26 cellular contexts compared by ENCODE assay signal in genomic region chr15:66876731-66877545, GRCh38.
DNase-seq lines count a peak whose midpoint lies in the region; ATAC-seq lines count a peak whose summit lies in the region.
"Had no signal": no experiment of that assay in that cellular context is flagged by ENCODE, and none has a peak within 500 bp of the region (broad histone marks: within the 10 kb centered on the region; RNA-seq: fewer than 3 reads in every experiment).

No MANE protein-coding gene starts in this region.

- peaks cover 30% of the 10 kb centered on the region for H3K27me3 Mint-ChIP-seq in activated naive CD8-positive, alpha-beta T cell treated with anti-CD3 and anti-CD28 coated beads, Interleukin-2, amount 10 ng/mL, durations not matched to agents 7 days and 5 days
- no peaks in the 10 kb centered on the region for H3K27me3 Mint-ChIP-seq in activated naive CD8-positive, alpha-beta T cell treated with anti-CD3 and anti-CD28 coated beads for 36 hours
- H3K27me3 Mint-ChIP-seq in T-helper 17 cell: peaks cover 45% of the 10 kb centered on the region

- H3K9me3 ChIP-seq in adipocyte (ENCODE audit: control insufficient read depth, low read length) (no peaks in the 10 kb centered on the region), subcutaneous abdominal adipose tissue (ENCODE audit: control insufficient read depth in 5 of 5, low read length in 5 of 5) (no peaks in the 10 kb centered on the region), T-helper 17 cell (ENCODE audit: control insufficient read depth, low read length, poor library complexity, severe bottlenecking) (no peaks in the 10 kb centered on the region)
- H3K9me3 ChIP-seq: BE2C, neutrophil, transverse colon had no signal

- H3K4me3 ChIP-seq in adipocyte (ENCODE audit: low read length) (no peak overlapping the region), subcutaneous abdominal adipose tissue (ENCODE audit: low read depth in 1 of 5, low read length in 5 of 5) (no peak overlapping the region)
- H3K4me3 ChIP-seq: SK-N-MC, smooth muscle cell, transverse colon had no signal

- no peak overlapping the region for H3K4me3 Mint-ChIP-seq in activated naive CD8-positive, alpha-beta T cell treated with anti-CD3 and anti-CD28 coated beads, Interleukin-2, amount 10 ng/mL, durations not matched to agents 7 days and 5 days
- H3K4me3 Mint-ChIP-seq in activated naive CD8-positive, alpha-beta T cell treated with anti-CD3 and anti-CD28 coated beads for 36 hours: no peak overlapping the region
- no peak overlapping the region for H3K4me3 Mint-ChIP-seq in T-helper 17 cell
- H3K4me3 Mint-ChIP-seq: activated CD4-positive, alpha-beta T cell treated with anti-CD3 and anti-CD28 coated beads, Interleukin-2, amount 10 ng/mL, durations not matched to agents 7 days and 5 days; stimulated activated naive CD8-positive, alpha-beta T cell treated with anti-CD3 and anti-CD28 coated beads, Interleukin-15, Interleukin-2, amounts not matched to agents 100 ng/mL and 50 ng/mL, for 24 hours had no signal

- peak overlapping the region; percentile 7 for H3K9ac ChIP-seq in adipocyte (ENCODE audit: low read length)
- H3K9ac ChIP-seq in subcutaneous abdominal adipose tissue (ENCODE audit: low read length in 5 of 5): no peak overlapping the region

- no peak for ATAC-seq in activated naive CD8-positive, alpha-beta T cell treated with anti-CD3 and anti-CD28 coated beads, Interleukin-2, amount 10 ng/mL, durations not matched to agents 7 days and 5 days (ENCODE audit: low read depth)
- ATAC-seq in T-helper 17 cell: no peak

- H3K4me1 Mint-ChIP-seq in activated naive CD8-positive, alpha-beta T cell treated with anti-CD3 and anti-CD28 coated beads, Interleukin-2, amount 10 ng/mL, durations not matched to agents 7 days and 5 days: no peaks in the 10 kb centered on the region
- H3K4me1 Mint-ChIP-seq in activated naive CD8-positive, alpha-beta T cell treated with anti-CD3 and anti-CD28 coated beads for 36 hours: no peaks in the 10 kb centered on the region
- H3K4me1 Mint-ChIP-seq in T-helper 17 cell: peaks cover 2% of the 10 kb centered on the region
- H3K4me1 Mint-ChIP-seq: activated CD4-positive, alpha-beta T cell treated with anti-CD3 and anti-CD28 coated beads, Interleukin-2, amount 10 ng/mL, durations not matched to agents 7 days and 5 days had no signal

- H3K27ac ChIP-seq in subcutaneous abdominal adipose tissue (ENCODE audit: low read depth, low read length): peak overlapping the region; percentile 59
- H3K27ac ChIP-seq: neutrophil, SK-N-MC, transverse colon, VCaP had no signal

- no peaks in the 10 kb centered on the region for H3K27me3 ChIP-seq in adipocyte (replicated peaks; ENCODE audit: control insufficient read depth, insufficient read depth, low read length)
- H3K27me3 ChIP-seq in subcutaneous abdominal adipose tissue (ENCODE audit: control insufficient read depth in 5 of 5, insufficient read depth in 4 of 5, low read length in 5 of 5): no peaks in the 10 kb centered on the region
- H3K27me3 ChIP-seq: BE2C, transverse colon had no signal

- peaks cover 26% of the 10 kb centered on the region for H3K4me1 ChIP-seq in adipocyte (ENCODE audit: control insufficient read depth, insufficient read depth, low read length)
- H3K4me1 ChIP-seq in subcutaneous abdominal adipose tissue (ENCODE audit: control insufficient read depth in 5 of 5, insufficient read depth in 5 of 5, low read length in 5 of 5): peaks cover 12 to 61% (median 50%) of the 10 kb centered on the region in 5 donors
- H3K4me1 ChIP-seq: BE2C had no signal

- DNase-seq in activated naive CD8-positive, alpha-beta T cell treated with anti-CD3 and anti-CD28 coated beads, Interleukin-2, amount 10 ng/mL, durations not matched to agents 7 days and 5 days: peak; percentile 12
- no peak for DNase-seq in activated naive CD8-positive, alpha-beta T cell treated with anti-CD3 and anti-CD28 coated beads for 36 hours
- DNase-seq in adipocyte (ENCODE audit: low read depth): no peak
- peak; percentile 82 for DNase-seq in mesenteric fat pad (ENCODE audit: low spot score)
- no peak for DNase-seq in T-helper 17 cell
- no peak for DNase-seq in hippocampal formation (lab: John Stamatoyannopoulos, UW)
- DNase-seq in SHP77 (lab: John Stamatoyannopoulos, UW): no peak
- DNase-seq: activated CD4-positive, alpha-beta T cell treated with anti-CD3 and anti-CD28 coated beads, Interleukin-2, amount 10 ng/mL, durations not matched to agents 7 days and 5 days; activated gamma-delta T cell treated with Interleukin-2 at 50 U/mL for 16 hours; activated T-cell treated with anti-CD3 and anti-CD28 coated beads for 4 hours; amniotic stem cell; BE2C; COR-L47; DND-41; NCI-H1092; NCI-H2029; NCI-H446 treated with DMSO at 0.1 percent for 48 hours; NK-92 treated with Interleukin-12 subunit alpha and Interleukin-12 subunit beta, amount 100 ng/mL, for 24 hours; stimulated activated CD4-positive, alpha-beta T cell treated with anti-CD3 and anti-CD28 coated beads, Interleukin-4, amount 100 ng/mL, for 1 hour; transverse colon had no signal

- H3K36me3 Mint-ChIP-seq in activated naive CD8-positive, alpha-beta T cell treated with anti-CD3 and anti-CD28 coated beads, Interleukin-2, amount 10 ng/mL, durations not matched to agents 7 days and 5 days: no peaks in the 10 kb centered on the region
- no peaks in the 10 kb centered on the region for H3K36me3 Mint-ChIP-seq in activated naive CD8-positive, alpha-beta T cell treated with anti-CD3 and anti-CD28 coated beads for 36 hours
- H3K36me3 Mint-ChIP-seq in T-helper 17 cell (ENCODE audit: low read depth): peaks cover 2% of the 10 kb centered on the region

- no peaks in the 10 kb centered on the region for H3K36me3 ChIP-seq in adipocyte (ENCODE audit: control insufficient read depth, insufficient read depth, low read length, severe bottlenecking)
- H3K36me3 ChIP-seq in subcutaneous abdominal adipose tissue (ENCODE audit: control insufficient read depth in 5 of 5, insufficient read depth in 5 of 5, low read length in 5 of 5): no peaks in the 10 kb centered on the region
- H3K36me3 ChIP-seq: BE2C, neutrophil, transverse colon had no signal

- H3K9me3 Mint-ChIP-seq in activated naive CD8-positive, alpha-beta T cell treated with anti-CD3 and anti-CD28 coated beads, Interleukin-2, amount 10 ng/mL, durations not matched to agents 7 days and 5 days: no peaks in the 10 kb centered on the region
- H3K9me3 Mint-ChIP-seq in activated naive CD8-positive, alpha-beta T cell treated with anti-CD3 and anti-CD28 coated beads for 36 hours: no peaks in the 10 kb centered on the region
- H3K9me3 Mint-ChIP-seq: activated CD4-positive, alpha-beta T cell treated with anti-CD3 and anti-CD28 coated beads, Interleukin-2, amount 10 ng/mL, durations not matched to agents 7 days and 5 days; stimulated activated naive CD8-positive, alpha-beta T cell treated with anti-CD3 and anti-CD28 coated beads, Interleukin-15, Interleukin-2, amounts not matched to agents 100 ng/mL and 50 ng/mL, for 24 hours had no signal

- no peak overlapping the region for H3K27ac Mint-ChIP-seq in activated naive CD8-positive, alpha-beta T cell treated with anti-CD3 and anti-CD28 coated beads, Interleukin-2, amount 10 ng/mL, durations not matched to agents 7 days and 5 days
- no peak overlapping the region for H3K27ac Mint-ChIP-seq in activated naive CD8-positive, alpha-beta T cell treated with anti-CD3 and anti-CD28 coated beads for 36 hours
- no peak overlapping the region for H3K27ac Mint-ChIP-seq in T-helper 17 cell
- H3K27ac Mint-ChIP-seq: activated CD4-positive, alpha-beta T cell treated with anti-CD3 and anti-CD28 coated beads, Interleukin-2, amount 10 ng/mL, durations not matched to agents 7 days and 5 days; stimulated activated naive CD8-positive, alpha-beta T cell treated with anti-CD3 and anti-CD28 coated beads, Interleukin-15, Interleukin-2, amounts not matched to agents 100 ng/mL and 50 ng/mL, for 24 hours had no signal

- POLR2A ChIA-PET in activated naive CD8-positive, alpha-beta T cell treated with anti-CD3 and anti-CD28 coated beads, Interleukin-2, amount 10 ng/mL, durations not matched to agents 7 days and 5 days (lab: Charles Lee): no interaction called here

Comparison
In these comparisons a context has a peak if more than half of its experiments do, and no peak if none do; other contexts are left out.
1. DNase-seq: peak in activated naive CD8-positive, alpha-beta T cell treated with anti-CD3 and anti-CD28 coated beads, Interleukin-2, amount 10 ng/mL, durations not matched to agents 7 days and 5 days (single experiment) and mesenteric fat pad (single experiment); none in activated naive CD8-positive, alpha-beta T cell treated with anti-CD3 and anti-CD28 coated beads for 36 hours (single experiment), adipocyte (single experiment), T-helper 17 cell (0 of 3), hippocampal formation (0 of 2) and SHP77 (0 of 2).